ENCODE assay signal across 18 cellular contexts in genomic region chr14:58414845-58415244, GRCh38. TPM values are rescaled to one million over a fixed set of nuclear protein-coding genes. Genes with fewer than 3 reads are reported as not detected.
DNase-seq lines count a peak whose midpoint lies in the region; ATAC-seq, FAIRE-seq and TF ChIP-seq lines count a peak whose summit lies in the region.
"Had no signal": no experiment of that assay in that cellular context is flagged by ENCODE, and none has a peak within 500 bp of the region (broad histone marks: within the 10 kb centered on the region; RNA-seq: fewer than 3 reads in every experiment).

No MANE protein-coding gene starts in this region.

- 0 out of 3 replicates have a peak, but pooled peaks cover 6% of the 10 kb centered on the region for H3K9me3 ChIP-seq in A549
- no peaks in the 10 kb centered on the region for H3K9me3 ChIP-seq in PC-3 (ENCODE audit: low read length)
- H3K9me3 ChIP-seq in heart left ventricle, result no peaks in the 10 kb centered on the region
- no peaks in the 10 kb centered on the region for H3K9me3 ChIP-seq in tibial nerve
- H3K9me3 ChIP-seq: Caco-2, prostate gland had no signal

- H3K4me3 ChIP-seq in A549, result no peak overlapping the region
- no peak overlapping the region for H3K4me3 ChIP-seq in PC-3 (ENCODE audit: low read length)
- no peak overlapping the region for H3K4me3 ChIP-seq in heart left ventricle
- no peak overlapping the region for H3K4me3 ChIP-seq in tibial nerve
- H3K4me3 ChIP-seq: prostate gland had no signal

- no peak overlapping the region for H3K27ac Mint-ChIP-seq in chondrocyte (ENCODE audit: unreplicated experiment)
- H3K27ac Mint-ChIP-seq: activated B cell treated with CpG ODN at 0.5 μM for 24 hours, natural killer cell, T-cell had no signal

- no peaks in the 10 kb centered on the region for H3K27me3 Mint-ChIP-seq in chondrocyte (ENCODE audit: low read depth)
- H3K27me3 Mint-ChIP-seq: activated B cell treated with CpG ODN at 0.5 μM for 24 hours, T-cell had no signal

- H3K4me1 Mint-ChIP-seq in chondrocyte (ENCODE audit: low read depth), result no peaks in the 10 kb centered on the region

- H3K36me3 Mint-ChIP-seq in chondrocyte (ENCODE audit: low read depth), result peaks cover 23% of the 10 kb centered on the region

- intact Hi-C loops in PC-3 (cut with micrococcal nuclease), result no loop called here
- intact Hi-C loops in heart left ventricle (cut with DNase I), result no loop called here

- H3K4me1 ChIP-seq in A549 (no peaks in the 10 kb centered on the region), PC-3 (ENCODE audit: insufficient read depth, low read length) (no peaks in the 10 kb centered on the region), heart left ventricle (peaks cover 0 to 12% (median 0%) of the 10 kb centered on the region in 12 donors), tibial nerve (no peaks in the 10 kb centered on the region)
- H3K4me1 ChIP-seq: Caco-2, prostate gland had no signal

- peaks cover 71% of the 10 kb centered on the region for H3K36me3 ChIP-seq in PC-3 (ENCODE audit: low read depth, low read length)
- H3K36me3 ChIP-seq in heart left ventricle, result peaks cover 0 to 84% (median 62%) of the 10 kb centered on the region in 9 donors
- H3K36me3 ChIP-seq in tibial nerve, result peaks cover 4 to 74% (median 4%) of the 10 kb centered on the region in 3 donors

- H3K27me3 ChIP-seq in PC-3 (ENCODE audit: low read length), result no peaks in the 10 kb centered on the region
- no peaks in the 10 kb centered on the region for H3K27me3 ChIP-seq in heart left ventricle
- H3K27me3 ChIP-seq in tibial nerve, result no peaks in the 10 kb centered on the region

- H3K79me2 ChIP-seq in PC-3 (ENCODE audit: low read length), result peaks cover 47% of the 10 kb centered on the region

- no peak overlapping the region for H3K4me3 Mint-ChIP-seq in chondrocyte (ENCODE audit: unreplicated experiment)
- H3K4me3 Mint-ChIP-seq: activated B cell treated with CpG ODN at 0.5 μM for 24 hours, natural killer cell had no signal

- ATAC-seq in A549 (peak; percentile 75 to 76; a peak in 5 of 6 replicates), PC-3 (peak; percentile 96), heart left ventricle (peak; percentile 76 to 93 (median 84)), HG03097 (IDR thresholded peaks at IDR 0.05; ENCODE audit: low FRiP score, unreplicated experiment) (no peak)
- ATAC-seq: natural killer cell had no signal

- TF ChIP-seq POLR2A in A549 (IDR thresholded peaks at IDR 0.05; ENCODE audit: low read length) (no peak), heart left ventricle (IDR thresholded peaks at IDR 0.05) (no peak), tibial nerve (IDR thresholded peaks at IDR 0.05) (no peak)

- H4K20me1 ChIP-seq in PC-3 (ENCODE audit: low read length), result peaks cover 5% of the 10 kb centered on the region; the same call in 1 of the 2 replicates

- H2AFZ ChIP-seq in PC-3 (ENCODE audit: low read length), result no peak overlapping the region

- no peaks in the 10 kb centered on the region for H3K9me3 Mint-ChIP-seq in chondrocyte (ENCODE audit: low read depth)
- H3K9me3 Mint-ChIP-seq: activated B cell treated with CpG ODN at 0.5 μM for 24 hours, natural killer cell, T-cell had no signal

- no peaks in the 10 kb centered on the region for H3K9me2 ChIP-seq in PC-3 (replicated peaks; ENCODE audit: low read length)

- CTCF ChIA-PET in A549 (lab: Yijun Ruan, JAX) (interaction anchor here (1.0 kb wide), 1 partner anchor 19 kb away, joined by 3 read pairs; no protein-coding TSS in a partner anchor), PC-3 (lab: Charles Lee) (no interaction called here)

- no peak for FAIRE-seq in A549 (lab: Jason Lieb, UNC)
- FAIRE-seq: GM19239 had no signal

- POLR2A ChIA-PET in A549 (lab: Yijun Ruan, JAX) (interaction anchor here (1.6 kb wide), 1 partner anchor 12 kb away, joined by 7 read pairs; the partner anchor contains the start of genes KIAA0586 and TIMM9), PC-3 (lab: Charles Lee; ENCODE audit: unreplicated experiment) (no interaction called here)

- no peaks in the 10 kb centered on the region for H3F3A ChIP-seq in PC-3 (ENCODE audit: low read length, unreplicated experiment)

- TF ChIP-seq RAD21 in A549 (conservative IDR thresholded peaks at IDR 0.05 in 1 of 2, IDR thresholded peaks at IDR 0.05 in 1 of 2), result no peak

- BruUV-seq in PC-3 (replicated peaks; lab: Mats Ljungman, UMichigan), result no TSS peak

- H3K27ac ChIP-seq in A549 (no peak overlapping the region), PC-3 (ENCODE audit: low read length) (no peak overlapping the region), heart left ventricle (no peak overlapping the region), tibial nerve (no peak overlapping the region)
- H3K27ac ChIP-seq: prostate gland had no signal

- no peak for TF ChIP-seq EP300 in A549 (IDR thresholded peaks at IDR 0.05)
- TF ChIP-seq EP300 in tibial nerve (IDR thresholded peaks at IDR 0.05), result no peak

- WGBS in A549 (ENCODE audit: missing lambda C conversion rate), result 94% methylated on average over 1 of the region's 1 CpG
- 95 to 100% (median 97%) methylated on average over 1 of the region's 1 CpG for WGBS in heart left ventricle, 4 donors
- WGBS in tibial nerve, 2 donors, result 91 to 100% methylated on average over 1 of the region's 1 CpG

- H3K9ac ChIP-seq in PC-3 (ENCODE audit: low read length), result no peak overlapping the region

- no peak for TF ChIP-seq CTCF in A549 (IDR thresholded peaks at IDR 0.05)
- TF ChIP-seq CTCF in GM12873 (IDR thresholded peaks at IDR 0.05; ENCODE audit: insufficient read depth, low read depth, low read length, missing control alignments), result peak; percentile 21
- peak; percentile 42; the same call in 1 of the 2 replicates for TF ChIP-seq CTCF in PC-3 (conservative IDR thresholded peaks at IDR 0.05; ENCODE audit: low read depth, low read length)
- TF ChIP-seq CTCF in heart left ventricle (IDR thresholded peaks at IDR 0.05), result peak in 1 of 12 donors; percentile 17
- TF ChIP-seq CTCF in chondrocyte (IDR thresholded peaks at IDR 0.05), result no peak
- TF ChIP-seq CTCF in tibial nerve (IDR thresholded peaks at IDR 0.05), result no peak

- DNase-seq in A549 (ENCODE audit: low read depth in 1 of 2, low spot score in 1 of 2) (peak in 1 of 2 experiments; percentile 25), PC-3 (peak; percentile 55), heart left ventricle (peak in 3 of 5 donors; percentile 17 to 34 (median 34)), chondrocyte (ENCODE audit: low spot score) (no peak), NCI-H1092 treated with DMSO at 0.1 percent for 48 hours (lab: John Stamatoyannopoulos, UW) (no peak), tibial nerve (ENCODE audit: low spot score in 2 of 2) (no peak)
- DNase-seq: activated B cell treated with CpG ODN at 0.5 μM for 24 hours; activated naive CD4-positive, alpha-beta T cell; natural killer cell; NCI-H748 treated with DMSO at 0.1 percent for 48 hours had no signal

- H3K4me2 ChIP-seq in A549 (no peak overlapping the region), PC-3 (ENCODE audit: low read length) (no peak overlapping the region)

TF ChIP-seq in A549, 52 proteins besides CTCF, POLR2A, EP300 and RAD21 (continues in another document):
- no peak for TF ChIP-seq HEYL (CRISPR knock-in tag; IDR thresholded peaks at IDR 0.05)
- TF ChIP-seq, protein P1, sequence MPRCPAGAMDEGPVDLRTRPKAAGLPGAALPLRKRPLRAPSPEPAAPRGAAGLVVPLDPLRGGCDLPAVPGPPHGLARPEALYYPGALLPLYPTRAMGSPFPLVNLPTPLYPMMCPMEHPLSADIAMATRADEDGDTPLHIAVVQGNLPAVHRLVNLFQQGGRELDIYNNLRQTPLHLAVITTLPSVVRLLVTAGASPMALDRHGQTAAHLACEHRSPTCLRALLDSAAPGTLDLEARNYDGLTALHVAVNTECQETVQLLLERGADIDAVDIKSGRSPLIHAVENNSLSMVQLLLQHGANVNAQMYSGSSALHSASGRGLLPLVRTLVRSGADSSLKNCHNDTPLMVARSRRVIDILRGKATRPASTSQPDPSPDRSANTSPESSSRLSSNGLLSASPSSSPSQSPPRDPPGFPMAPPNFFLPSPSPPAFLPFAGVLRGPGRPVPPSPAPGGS (IDR thresholded peaks at IDR 0.05), result no peak
- TF ChIP-seq ZFP36 (IDR thresholded peaks at IDR 0.05; ENCODE audit: borderline replicate concordance, partially characterized antibody), result no peak

RNA-seq across cellular contexts. Expression of gene TIMM9, which starts 12.5 kb away (rescaled TPM):
- polyA plus RNA-seq in A549 (2011; rRNA removed) (64.0 and 70.1 TPM in 2 replicates), A549 (2017; fragmentation: RNase III; extraction: RNeasy Plus Mini Kit Qiagen cat#74134 plus additional on column Dnase treatment) (96.3 to 107 TPM (median 101 TPM) in 3 replicates), heart left ventricle (10 to 100 TPM; 29.7 to 75.5 TPM)
- polyA plus RNA-seq in A549 (2012; cell fraction: cytosol; rRNA removed), result 31.4 and 33.6 TPM in 2 replicates
- polyA plus RNA-seq in A549 (2012; cell fraction: nucleus; rRNA removed), result 8.8 and 9.3 TPM in 2 replicates
- polyA minus RNA-seq in A549 (2011; rRNA and poly(A)+ RNA removed), result 28.3 and 29.7 TPM in 2 replicates
- total RNA-seq in PC-3 (2014; rRNA removed) (105 and 155 TPM in 2 replicates), heart left ventricle (10 to 100 TPM; 24.7 to 66.9 (median 30.3) TPM), chondrocyte (27.5 to 32.4 TPM (median 32.4 TPM) in 3 replicates), tibial nerve (10 to 100 TPM; 25.1 to 85.4 (median 42.0) TPM)

RNA-seq across cellular contexts. Expression of gene KIAA0586, which starts 12.7 kb away (rescaled TPM):
- polyA plus RNA-seq in A549 (2011; rRNA removed) (18.5 and 22.2 TPM in 2 replicates), A549 (2017; fragmentation: RNase III; extraction: RNeasy Plus Mini Kit Qiagen cat#74134 plus additional on column Dnase treatment) (10.6 to 12.5 TPM (median 10.8 TPM) in 3 replicates), heart left ventricle (1 to 10 TPM; 5.9 to 6.0 TPM)
- 4.0 and 4.1 TPM in 2 replicates for polyA plus RNA-seq in A549 (2012; cell fraction: cytosol; rRNA removed)
- polyA plus RNA-seq in A549 (2012; cell fraction: nucleus; rRNA removed), result 4.0 and 6.5 TPM in 2 replicates
- 16.7 and 20.5 TPM in 2 replicates for polyA minus RNA-seq in A549 (2011; rRNA and poly(A)+ RNA removed)
- total RNA-seq in PC-3 (2014; rRNA removed) (50.3 and 50.8 TPM in 2 replicates), heart left ventricle (10 to 100 TPM in 8 of 9 donors, 1 to 10 TPM in 1; 9.8 to 19.7 (median 14.3) TPM), chondrocyte (14.0 to 25.6 TPM (median 14.5 TPM) in 3 replicates), tibial nerve (10 to 100 TPM; 17.1 to 27.3 (median 17.5) TPM)

RNA-seq across cellular contexts. Expression of gene TOMM20L, which starts 19.1 kb away (rescaled TPM):
- polyA plus RNA-seq in A549 (2011; rRNA removed), result not detected in 2 replicates
- not detected in 2 replicates for polyA plus RNA-seq in A549 (2012; cell fraction: cytosol; rRNA removed)
- not detected in 2 replicates for polyA plus RNA-seq in A549 (2012; cell fraction: nucleus; rRNA removed)
- not detected in 3 replicates for polyA plus RNA-seq in A549 (2017; fragmentation: RNase III; extraction: RNeasy Plus Mini Kit Qiagen cat#74134 plus additional on column Dnase treatment)
- polyA minus RNA-seq in A549 (2011; rRNA and poly(A)+ RNA removed), result not detected in 2 replicates
- total RNA-seq in PC-3 (2014; rRNA removed), result not detected in 2 replicates
- not detected for total RNA-seq in heart left ventricle
- not detected for polyA plus RNA-seq in heart left ventricle
- not detected in 3 replicates for total RNA-seq in chondrocyte
- 1 to 10 TPM in 1 of 4 donors, not detected in 3; 2.2 TPM for total RNA-seq in tibial nerve
- total RNA-seq: activated B cell treated with CpG ODN at 0.5 μM for 24 hours, lung microvascular endothelial cell, RPMI7951 had no signal

Comparison
In these comparisons a context has a peak if more than half of its experiments do, and no peak if none do; other contexts are left out.
1. DNase-seq: peak in PC-3 (single experiment) and heart left ventricle (3 of 5); none in chondrocyte (single experiment), NCI-H1092 treated with DMSO at 0.1 percent for 48 hours (single experiment) and tibial nerve (0 of 2).
2. CTCF ChIP-seq: peak in GM12873 (single experiment) and PC-3 (single experiment); none in A549 (single experiment), chondrocyte (single experiment) and tibial nerve (0 of 5).